ENCODE assay signal across 8 cellular contexts in genomic region chr14:100192250-100192671, GRCh38. TPM values are rescaled to one million over a fixed set of nuclear protein-coding genes. Genes with fewer than 3 reads are reported as not detected.
DNase-seq lines count a peak whose midpoint lies in the region; ATAC-seq and TF ChIP-seq lines count a peak whose summit lies in the region.

No MANE protein-coding gene starts in this region.

- H3K36me3 ChIP-seq in A673 (ENCODE audit: insufficient read depth, low read length, poor library complexity, severe bottlenecking) (no peaks in the 10 kb centered on the region), KOPT-K1 (ENCODE audit: insufficient read depth, low read length) (no peaks in the 10 kb centered on the region), mucosa of stomach (ENCODE audit: control insufficient read depth, insufficient read depth, low read length) (no peaks in the 10 kb centered on the region)

- peak overlapping the region; percentile 88 for H3K9ac ChIP-seq in mucosa of stomach (ENCODE audit: low read length)

- H3K9me3 ChIP-seq in A673 (ENCODE audit: low read depth, low read length, poor library complexity, severe bottlenecking) (no peaks in the 10 kb centered on the region), KOPT-K1 (ENCODE audit: insufficient read depth, low read length, poor library complexity, severe bottlenecking) (no peaks in the 10 kb centered on the region), mucosa of stomach (ENCODE audit: control insufficient read depth, low read length) (no peaks in the 10 kb centered on the region)

- ATAC-seq in GM21360 (IDR thresholded peaks at IDR 0.05; ENCODE audit: unreplicated experiment) = no peak

- peak overlapping the region; percentile 51 for H3K4me3 Mint-ChIP-seq in chondrocyte (ENCODE audit: unreplicated experiment)

- H3K27ac ChIP-seq in A673 (ENCODE audit: low read depth, low read length, poor library complexity, severe bottlenecking) = peak overlapping the region; percentile 77
- H3K27ac ChIP-seq in KOPT-K1 (ENCODE audit: low read depth, low read length, poor library complexity, severe bottlenecking) = peak overlapping the region; percentile 87

- TSS peak; percentile 66 for BruUV-seq in A673 (replicated peaks; lab: Mats Ljungman, UMichigan)

- CTCF ChIA-PET in A673 (lab: Charles Lee) = interaction anchor here (0.8 kb wide), 1 partner anchor 49 kb away, joined by 3 read pairs; no protein-coding TSS in a partner anchor

- POLR2A ChIA-PET in A673 (lab: Charles Lee; ENCODE audit: low non-redundant PET) = interaction anchor here (0.6 kb wide), 1 partner anchor 10 kb away, joined by 4 read pairs; no protein-coding TSS in a partner anchor

- H3K36me3 Mint-ChIP-seq in chondrocyte (ENCODE audit: low read depth) = no peaks in the 10 kb centered on the region

- peaks cover 6% of the 10 kb centered on the region for H3K4me1 Mint-ChIP-seq in chondrocyte (ENCODE audit: low read depth)

- H3K4me1 ChIP-seq in A673 (ENCODE audit: insufficient read depth, low read length, poor library complexity, severe bottlenecking) (peaks cover 14% of the 10 kb centered on the region), mucosa of stomach (ENCODE audit: control insufficient read depth, insufficient read depth, low read length) (peaks cover 37% of the 10 kb centered on the region)

- H3K27me3 ChIP-seq in A673 (replicated peaks; ENCODE audit: insufficient read depth, low read depth, low read length, poor library complexity) = no peaks in the 10 kb centered on the region
- H3K27me3 ChIP-seq in mucosa of stomach (ENCODE audit: control insufficient read depth, insufficient read depth, low read length) = no peaks in the 10 kb centered on the region

- H3K27ac Mint-ChIP-seq in chondrocyte (ENCODE audit: unreplicated experiment) = peak overlapping the region; percentile 71

- intact Hi-C loops in A673 (cut with micrococcal nuclease; ENCODE audit: unreplicated experiment) = loop anchor here (5.0 kb wide), 1 partner anchor 210 kb away; no protein-coding TSS in a partner anchor

- H3K9me3 Mint-ChIP-seq in chondrocyte (ENCODE audit: low read depth) = no peaks in the 10 kb centered on the region

- TF ChIP-seq CTCF in A673 (conservative IDR thresholded peaks at IDR 0.05; ENCODE audit: low read depth, low read length) (no peak), chondrocyte (IDR thresholded peaks at IDR 0.05) (no peak)

- DNase-seq in A673 (ENCODE audit: low spot score) = no peak
- DNase-seq in chondrocyte (ENCODE audit: low spot score) = no peak
- DNase-seq in cerebellar nuclear complex (lab: John Stamatoyannopoulos, UW) = no peak
- DNase-seq in hippocampal formation (lab: John Stamatoyannopoulos, UW) = no peak
- no peak for DNase-seq in hepatic stellate cell (ENCODE audit: low spot score)

- H3K27me3 Mint-ChIP-seq in chondrocyte (ENCODE audit: low read depth) = no peaks in the 10 kb centered on the region

- peak overlapping the region; percentile 51 for H3K4me3 ChIP-seq in A673 (ENCODE audit: low read depth, low read length, poor library complexity, severe bottlenecking)
- no peak overlapping the region for H3K4me3 ChIP-seq in mucosa of stomach (ENCODE audit: low read length)

RNA-seq across cellular contexts. Expression of gene DEGS2, which starts 32.8 kb away (rescaled TPM):
- total RNA-seq in A673 (2021) (0.07 TPM in 1 of 2 replicates, not detected in the other), chondrocyte (0.17 to 0.36 TPM in 2 of 3 replicates, not detected in the other)

RNA-seq across cellular contexts. Expression of gene YY1, which starts 46.7 kb away (rescaled TPM):
- total RNA-seq in A673 (2021) = 89.3 and 97.0 TPM in 2 replicates
- total RNA-seq in chondrocyte = 69.8 to 72.8 TPM (median 70.0 TPM) in 3 replicates
